Comparison of ENCODE assay signal across 1 cellular context in the genomic region with DNA sequence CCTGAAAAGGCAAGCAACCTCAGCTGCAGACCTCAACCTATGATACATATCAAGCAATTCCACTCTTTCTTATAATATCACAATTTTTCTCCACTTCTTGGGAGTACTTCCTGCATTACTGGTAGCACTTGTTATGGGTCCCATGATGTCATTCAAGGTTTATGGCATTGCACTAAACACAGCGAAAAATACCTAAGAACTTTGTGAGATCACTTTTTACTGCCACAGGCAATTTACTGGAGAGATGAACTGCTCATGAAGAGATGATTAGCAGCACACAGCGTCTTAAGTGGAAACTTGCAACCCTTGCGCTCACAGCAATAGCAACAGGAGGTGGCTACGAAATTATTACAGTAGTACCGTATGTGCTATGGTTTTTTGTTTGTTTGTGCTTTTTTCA.
TF ChIP-seq lines count a peak whose summit lies in the region.

No MANE protein-coding gene starts in this region.

TF ChIP-seq in HepG2, 621 proteins besides CTCF, POLR2A, EP300 and RAD21 (continued from another document):
- TF ChIP-seq, protein P1, sequence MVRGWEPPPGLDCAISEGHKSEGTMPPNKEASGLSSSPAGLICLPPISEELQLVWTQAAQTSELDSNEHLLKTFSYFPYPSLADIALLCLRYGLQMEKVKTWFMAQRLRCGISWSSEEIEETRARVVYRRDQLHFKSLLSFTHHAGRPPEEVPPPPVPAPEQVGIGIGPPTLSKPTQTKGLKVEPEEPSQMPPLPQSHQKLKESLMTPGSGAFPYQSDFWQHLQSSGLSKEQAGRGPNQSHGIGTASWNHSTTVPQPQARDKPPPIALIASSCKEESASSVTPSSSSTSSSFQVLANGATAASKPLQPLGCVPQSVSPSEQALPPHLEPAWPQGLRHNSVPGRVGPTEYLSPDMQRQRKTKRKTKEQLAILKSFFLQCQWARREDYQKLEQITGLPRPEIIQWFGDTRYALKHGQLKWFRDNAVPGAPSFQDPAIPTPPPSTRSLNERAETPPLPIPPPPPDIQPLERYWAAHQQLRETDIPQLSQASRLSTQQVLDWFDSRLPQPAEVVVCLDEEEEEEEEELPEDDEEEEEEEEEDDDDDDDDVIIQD (CRISPR knock-in tag; IDR thresholded peaks at IDR 0.05; ENCODE audit: low read depth), result no peak
TF ChIP-seq in HepG2: peak in this region for 1.
